24 cellular contexts compared by ENCODE assay signal in genomic region chr13:85728831-85729230, GRCh38.
DNase-seq lines count a peak whose midpoint lies in the region; ATAC-seq and TF ChIP-seq lines count a peak whose summit lies in the region.
"Had no signal": no experiment of that assay in that cellular context is flagged by ENCODE, and none has a peak within 500 bp of the region (broad histone marks: within the 10 kb centered on the region; RNA-seq: fewer than 3 reads in every experiment).

No MANE protein-coding gene starts in this region.

- H3K36me3 ChIP-seq in Caco-2 (ENCODE audit: control insufficient read depth, insufficient read depth, low read length), result no peaks in the 10 kb centered on the region
- H3K36me3 ChIP-seq: BLaER1 treated with 17β-estradiol and CSF1 and Interleukin-3, amounts not matched to agents 10 nM and 100 nM; MG63 had no signal

- no peaks in the 10 kb centered on the region for H3K27me3 Mint-ChIP-seq in Caco-2 (ENCODE audit: insufficient read depth, unreplicated experiment)
- H3K27me3 Mint-ChIP-seq: IgD-negative memory B cell had no signal

- in situ Hi-C loops in astrocyte of the spinal cord (cut with HindIII; ENCODE audit: low sequenced_read_pairs), result no loop called here

- no peak overlapping the region for H3K27ac Mint-ChIP-seq in Caco-2 (ENCODE audit: unreplicated experiment)
- H3K27ac Mint-ChIP-seq: CD8-positive, alpha-beta memory T cell; H9; IgD-negative memory B cell had no signal

- H3K27me3 ChIP-seq in Caco-2 (replicated peaks; ENCODE audit: control insufficient read depth, insufficient read depth, low read length), result no peaks in the 10 kb centered on the region
- H3K27me3 ChIP-seq: BLaER1 treated with 17β-estradiol and CSF1 and Interleukin-3, amounts not matched to agents 10 nM and 100 nM; MG63 had no signal

- H3K4me3 Mint-ChIP-seq in Caco-2 (ENCODE audit: unreplicated experiment), result no peak overlapping the region
- H3K4me3 Mint-ChIP-seq: CD8-positive, alpha-beta memory T cell; H9; IgD-negative memory B cell had no signal

- ATAC-seq in HG02852 (IDR thresholded peaks at IDR 0.05; ENCODE audit: unreplicated experiment) (no peak), GM18867 (IDR thresholded peaks at IDR 0.05; ENCODE audit: unreplicated experiment) (no peak)

- H3K4me3 ChIP-seq in astrocyte of the spinal cord (ENCODE audit: low read depth, low read length), result no peak overlapping the region
- no peak overlapping the region for H3K4me3 ChIP-seq in Caco-2 (ENCODE audit: low read depth, low read length)
- H3K4me3 ChIP-seq: BLaER1 treated with 17β-estradiol and CSF1 and Interleukin-3, amounts not matched to agents 10 nM and 100 nM; MG63; SK-N-MC had no signal

- no peaks in the 10 kb centered on the region for H3K36me3 Mint-ChIP-seq in Caco-2 (ENCODE audit: insufficient read depth, unreplicated experiment)
- H3K36me3 Mint-ChIP-seq: CD8-positive, alpha-beta memory T cell; IgD-negative memory B cell had no signal

- H3K9me3 Mint-ChIP-seq in Caco-2 (ENCODE audit: unreplicated experiment), result no peaks in the 10 kb centered on the region
- H3K9me3 Mint-ChIP-seq: H9 had no signal

- intact Hi-C loops in Caco-2 (cut with micrococcal nuclease; ENCODE audit: unreplicated experiment), result no loop called here

- POLR2A ChIA-PET in Caco-2 (lab: Charles Lee), result no interaction called here

- TF ChIP-seq CTCF in 22Rv1 (IDR thresholded peaks at IDR 0.05) (no peak), astrocyte of the spinal cord (IDR thresholded peaks at IDR 0.05; ENCODE audit: low read depth, low read length) (no peak), Caco-2 (IDR thresholded peaks at IDR 0.05; ENCODE audit: insufficient read depth in 1 of 2, low read depth in 1 of 2, low read length in 1 of 2, severe bottlenecking in 1 of 2, unreplicated experiment in 1 of 2) (no peak)

- CTCF ChIA-PET in Caco-2 (lab: Charles Lee), result no interaction called here

- H3K9me3 ChIP-seq in Caco-2, result no peaks in the 10 kb centered on the region
- H3K9me3 ChIP-seq: MG63 had no signal

- BruUV-seq in Caco-2 (replicated peaks; lab: Mats Ljungman, UMichigan), result no TSS peak

- H3K4me1 Mint-ChIP-seq in Caco-2 (ENCODE audit: low read depth, unreplicated experiment), result no peaks in the 10 kb centered on the region
- H3K4me1 Mint-ChIP-seq: CD8-positive, alpha-beta memory T cell; H9; IgD-negative memory B cell had no signal

- H3K4me1 ChIP-seq in Caco-2, result no peaks in the 10 kb centered on the region

- peak overlapping the region; percentile 43; the same call in 1 of the 2 replicates for H3K27ac ChIP-seq in 22Rv1
- H3K27ac ChIP-seq: BLaER1 treated with 17β-estradiol and CSF1 and Interleukin-3, amounts not matched to agents 10 nM and 100 nM; HL-60; SK-N-MC had no signal

- DNase-seq in HT-29 (ENCODE audit: low spot score), result peak; percentile 16
- DNase-seq in astrocyte of the spinal cord (ENCODE audit: low read depth, low spot score), result peak; percentile 13
- peak; percentile 3 for DNase-seq in fibroblast of the conjunctiva (ENCODE audit: low read depth)
- no peak for DNase-seq in Caco-2
- DNase-seq in activated gamma-delta T cell treated with Interleukin-2 at 50 U/mL for 16 hours, result no peak
- DNase-seq: CD8-positive, alpha-beta memory T cell; DMS79 treated with DMSO at 0.1 percent for 48 hours; H9; Kasumi-1; MG63; NCI-H1694 treated with DMSO at 0.1 percent for 48 hours; NCI-H2107; NCI-H2227 treated with DMSO at 0.1 percent for 48 hours; NCI-H524; NCI-H82; OCI-M1; Right ventricle myocardium superior had no signal

Comparison
In these comparisons a context has a peak if more than half of its experiments do, and no peak if none do; other contexts are left out.
1. DNase-seq: peak in HT-29 (single experiment), astrocyte of the spinal cord (single experiment) and fibroblast of the conjunctiva (single experiment); none in Caco-2 (0 of 2) and activated gamma-delta T cell treated with Interleukin-2 at 50 U/mL for 16 hours (single experiment).